Comparison of ENCODE assay signal across 26 cellular contexts in the genomic region with DNA sequence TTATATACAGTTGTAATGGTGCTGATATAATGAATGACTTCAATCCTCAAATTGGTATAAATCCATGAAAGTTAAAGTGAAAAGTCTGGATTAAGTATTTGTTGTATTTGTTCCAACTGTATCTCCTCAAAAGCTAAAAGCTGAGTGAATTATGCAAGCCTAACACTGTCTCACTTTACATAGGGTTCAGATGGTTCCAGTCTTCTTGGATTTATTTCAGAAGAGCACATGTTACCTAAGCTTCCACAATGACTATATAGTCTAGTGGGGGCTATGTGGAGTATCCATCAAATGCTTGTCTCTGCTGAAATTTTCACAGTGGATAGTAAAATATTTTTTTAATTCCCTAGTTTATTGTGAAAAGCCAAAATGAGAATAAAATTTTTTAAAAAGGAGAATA.
"Had no signal": no experiment of that assay in that cellular context is flagged by ENCODE, and none has a peak within 500 bp of the region (broad histone marks: within the 10 kb centered on the region; RNA-seq: fewer than 3 reads in every experiment).

No MANE protein-coding gene starts in this region.

- H3K4me1 ChIP-seq: stomach, suprapubic skin, testis, thyroid gland, tibial artery, tibial nerve, transverse colon, upper lobe of left lung, upper lobe of right lung, uterus had no signal

- H3K36me3 ChIP-seq: thyroid gland, uterus had no signal

- H3K27ac ChIP-seq: stomach, suprapubic skin, testis, thoracic aorta, thyroid gland, tibial artery, tibial nerve, transverse colon, upper lobe of left lung, upper lobe of right lung, uterus, vagina had no signal

- H3K27me3 ChIP-seq: stomach, suprapubic skin, testis, thyroid gland, tibial artery, tibial nerve, transverse colon, upper lobe of left lung, upper lobe of right lung, uterus, vagina had no signal

- DNase-seq: stimulated activated CD4-positive, alpha-beta T cell treated with anti-CD3 and anti-CD28 coated beads, Interleukin-2, amount 100 ng/mL, for 48 hours; stimulated activated CD4-positive, alpha-beta T cell treated with anti-CD3 and anti-CD28 coated beads, Interleukin-4, amount 100 ng/mL, for 1 hour; stimulated activated CD4-positive, alpha-beta T cell treated with anti-CD3 and anti-CD28 coated beads, Interleukin-4, amount 100 ng/mL, for 24 hours; stimulated activated CD4-positive, alpha-beta T cell treated with anti-CD3 and anti-CD28 coated beads, Interleukin-4, amount 100 ng/mL, for 4 hours; stimulated activated CD8-positive, alpha-beta memory T cell treated with anti-CD3 and anti-CD28 coated beads, Interleukin-4, amount 100 ng/mL, for 48 hours; stimulated activated naive B cell treated with anti-CD40 and anti-IgM and Interleukin-4, amounts not matched to agents 10 μg/mL and 1 μg/mL and 100 μg/mL, for 72 hours; stimulated activated naive CD4-positive, alpha-beta T cell; stimulated activated naive CD4-positive, alpha-beta T cell treated with Interleukin-2 at 50 U/mL for 16 hours; stimulated activated naive CD8-positive, alpha-beta T cell treated with anti-CD3 and anti-CD28 coated beads, Interleukin-15, amount 100 ng/mL, for 72 hours; stimulated activated naive CD8-positive, alpha-beta T cell treated with anti-CD3 and anti-CD28 coated beads, Interleukin-15, Interleukin-2, amounts not matched to agents 100 U/mL and 50 U/mL, for 24 hours; stomach; substantia nigra; testis; thyroid gland; tibial artery; transverse colon; trophoblast cell; upper lobe of left lung; upper lobe of right lung; uterus had no signal

- H3K4me3 ChIP-seq: stomach, suprapubic skin, testis, thoracic aorta, thyroid gland, tibial artery, tibial nerve, transverse colon, upper lobe of left lung, upper lobe of right lung, uterus, vagina had no signal

- ATAC-seq: stimulated activated effector memory CD8-positive, alpha-beta T cell treated with anti-CD3 and anti-CD28 coated beads, Interleukin-12 subunit alpha, Interleukin-12 subunit beta, amount 100 ng/mL, for 72 hours; stimulated activated memory B cell treated with anti-CD40 and anti-IgM and Interleukin-4, amounts not matched to agents 10 μg/mL and 1 μg/mL and 100 μg/mL, for 72 hours; stimulated activated naive B cell treated with anti-CD40 and anti-IgM and Interleukin-4, amounts not matched to agents 10 μg/mL and 1 μg/mL and 100 μg/mL, for 72 hours; stimulated activated naive CD8-positive, alpha-beta T cell treated with anti-CD3 and anti-CD28 coated beads, Interleukin-15, amount 100 ng/mL, for 72 hours; stimulated activated naive CD8-positive, alpha-beta T cell treated with anti-CD3 and anti-CD28 coated beads, Interleukin-15, Interleukin-2, amounts not matched to agents 100 U/mL and 50 U/mL, for 24 hours had no signal

- H3K9me3 ChIP-seq: stomach, suprapubic skin, testis, thoracic aorta, thyroid gland, tibial artery, tibial nerve, transverse colon, upper lobe of left lung, upper lobe of right lung, uterus, vagina had no signal
